Comparison of ENCODE assay signal across 29 cellular contexts in the genomic region with DNA sequence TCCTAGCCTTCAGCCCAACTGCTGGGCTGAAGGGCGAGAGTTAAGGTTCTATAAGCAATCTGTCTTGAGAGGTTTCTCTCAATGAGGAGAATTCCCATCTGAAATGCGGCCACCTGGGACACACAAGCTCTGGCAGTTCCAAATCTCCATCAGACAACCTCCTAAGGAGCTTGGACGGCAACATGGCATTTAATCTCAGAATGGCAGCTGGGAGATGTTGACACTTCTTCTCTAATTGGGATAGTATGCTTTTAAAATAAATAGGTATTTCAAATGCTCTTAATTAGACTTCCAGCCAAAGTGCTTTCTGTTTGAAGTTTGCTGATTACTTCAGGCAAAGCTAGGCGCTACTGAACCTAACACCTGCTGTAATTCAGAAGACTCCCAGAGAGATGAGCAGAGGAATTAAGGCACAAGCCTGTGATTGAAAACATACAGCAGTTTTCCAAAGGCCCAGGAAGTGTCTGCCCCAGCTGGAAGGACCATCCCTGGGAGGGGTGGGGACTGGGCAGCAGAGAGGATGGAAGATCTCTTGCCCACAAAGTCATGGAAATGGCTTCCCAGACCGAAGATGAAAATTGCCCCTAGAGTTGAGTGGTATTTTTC. TPM values are rescaled to one million over a fixed set of nuclear protein-coding genes. Genes with fewer than 3 reads are reported as not detected.
"Had no signal": no experiment of that assay in that cellular context is flagged by ENCODE, and none has a peak within 500 bp of the region (broad histone marks: within the 10 kb centered on the region; RNA-seq: fewer than 3 reads in every experiment).

No MANE protein-coding gene starts in this region.

- H3K36me3 Mint-ChIP-seq: naive B cell; stimulated activated naive B cell treated with anti-CD40 and anti-IgM and Interleukin-4, amounts not matched to agents 10 μg/mL and 1 μg/mL and 100 μg/mL, for 72 hours had no signal

- H3K4me3 ChIP-seq: esophagus muscularis mucosa, gastrocnemius medialis, heart right ventricle, spleen, testis, tibial nerve had no signal

- H3K36me3 ChIP-seq: esophagus muscularis mucosa, gastrocnemius medialis, heart right ventricle, spleen, tibial nerve had no signal

- H3K27me3 Mint-ChIP-seq: stimulated activated naive CD8-positive, alpha-beta T cell treated with anti-CD3 and anti-CD28 coated beads, Interleukin-15, amount 100 ng/mL, for 72 hours had no signal

- H3K4me1 Mint-ChIP-seq: naive B cell; stimulated activated naive CD8-positive, alpha-beta T cell treated with anti-CD3 and anti-CD28 coated beads, Interleukin-15, amount 100 ng/mL, for 72 hours had no signal

- FAIRE-seq: islet of Langerhans had no signal

- H3K4me3 Mint-ChIP-seq: dendritic cell treated with granulocyte-macrophage colony-stimulating factor and Interleukin-4, amounts not matched to agents 40 ng/mL and 50 ng/mL, for 4 days; effector memory CD8-positive, alpha-beta T cell; naive B cell; nephron; stimulated activated naive B cell treated with anti-CD40 and anti-IgM and Interleukin-4, amounts not matched to agents 10 μg/mL and 1 μg/mL and 100 μg/mL, for 72 hours; stimulated activated naive CD8-positive, alpha-beta T cell treated with anti-CD3 and anti-CD28 coated beads, Interleukin-15, amount 100 ng/mL, for 72 hours had no signal

- H3K9me3 Mint-ChIP-seq: dendritic cell treated with granulocyte-macrophage colony-stimulating factor and Interleukin-4, amounts not matched to agents 40 ng/mL and 50 ng/mL, for 4 days; effector memory CD8-positive, alpha-beta T cell; naive B cell; stimulated activated naive CD8-positive, alpha-beta T cell treated with anti-CD3 and anti-CD28 coated beads, Interleukin-15, amount 100 ng/mL, for 72 hours had no signal

- H3K27ac Mint-ChIP-seq: dendritic cell treated with granulocyte-macrophage colony-stimulating factor and Interleukin-4, amounts not matched to agents 40 ng/mL and 50 ng/mL, for 4 days; effector memory CD8-positive, alpha-beta T cell; naive B cell; nephron; stimulated activated naive B cell treated with anti-CD40 and anti-IgM and Interleukin-4, amounts not matched to agents 10 μg/mL and 1 μg/mL and 100 μg/mL, for 72 hours; stimulated activated naive CD8-positive, alpha-beta T cell treated with anti-CD3 and anti-CD28 coated beads, Interleukin-15, amount 100 ng/mL, for 72 hours had no signal

- DNase-seq: effector memory CD8-positive, alpha-beta T cell; gastrocnemius medialis; heart right ventricle; hypothalamus; kidney glomerular epithelial cell; mesendoderm; naive B cell; spleen; stimulated activated CD4-positive, alpha-beta T cell treated with anti-CD3 and anti-CD28 coated beads, Interleukin-15, amount 100 ng/mL, for 24 hours; stimulated activated CD4-positive, alpha-beta T cell treated with anti-CD3 and anti-CD28 coated beads, Interleukin-1b, Interleukin-23, amount 100 ng/mL, for 48 hours; stimulated activated CD4-positive, alpha-beta T cell treated with anti-CD3 and anti-CD28 coated beads, Interleukin-4, amount 100 ng/mL, for 4 hours; stimulated activated naive B cell treated with anti-CD40 and anti-IgM and Interleukin-4, amounts not matched to agents 10 μg/mL and 1 μg/mL and 100 μg/mL, for 72 hours; stimulated activated naive CD8-positive, alpha-beta T cell treated with anti-CD3 and anti-CD28 coated beads, Interleukin-15, amount 100 ng/mL, for 72 hours; testis had no signal

- H3K27me3 ChIP-seq: esophagus muscularis mucosa, gastrocnemius medialis, heart right ventricle, testis, tibial nerve had no signal

- H3K27ac ChIP-seq: epithelial cell of prostate, esophagus muscularis mucosa, gastrocnemius medialis, heart right ventricle, spleen, testis, tibial nerve had no signal

- H3K9me3 ChIP-seq: esophagus muscularis mucosa, gastrocnemius medialis, spleen, testis, tibial nerve had no signal

- ATAC-seq: effector memory CD8-positive, alpha-beta T cell; gastrocnemius medialis; heart right ventricle; sciatic nerve; stimulated activated naive B cell treated with anti-CD40 and anti-IgM and Interleukin-4, amounts not matched to agents 10 μg/mL and 1 μg/mL and 100 μg/mL, for 72 hours; stimulated activated naive CD8-positive, alpha-beta T cell treated with anti-CD3 and anti-CD28 coated beads, Interleukin-15, amount 100 ng/mL, for 72 hours had no signal

RNA-seq across cellular contexts. Expression of a gene that starts 59.1 kb away (rescaled TPM):
- total RNA-seq: esophagus muscularis mucosa, fibroblast of villous mesenchyme, gastrocnemius medialis, heart right ventricle, liver, lung microvascular endothelial cell, omental fat pad, pulmonary artery endothelial cell, sciatic nerve, skeletal muscle tissue, spleen, subcutaneous adipose tissue, testis, tibial nerve, ureter had no signal
